8 cellular contexts compared by ENCODE assay signal in genomic region chr3:15858547-15859506, GRCh38.
A peak's percentile ranks its signal among the peaks of the same experiment; 100 is the strongest.
DNase-seq lines count a peak whose midpoint lies in the region; ATAC-seq and TF ChIP-seq lines count a peak whose summit lies in the region.

No MANE protein-coding gene starts in this region.

- H3K27me3 ChIP-seq in Peyer's patch, result no peaks in the 10 kb centered on the region
- H3K27me3 ChIP-seq in heart right ventricle, result no peaks in the 10 kb centered on the region
- no peaks in the 10 kb centered on the region for H3K27me3 ChIP-seq in psoas muscle (ENCODE audit: insufficient read depth in 3 of 3, low read length in 2 of 3)

- H3K9me3 ChIP-seq in Peyer's patch (no peaks in the 10 kb centered on the region), heart right ventricle (no peaks in the 10 kb centered on the region), psoas muscle (no peaks in the 10 kb centered on the region)

- peak overlapping the region; percentile 91 to 97 for H3K4me3 Mint-ChIP-seq in CD14-positive monocyte

- ATAC-seq in GM19043 (IDR thresholded peaks at IDR 0.05; ENCODE audit: low read depth, unreplicated experiment) (peak; percentile 60), HG03196 (IDR thresholded peaks at IDR 0.05; ENCODE audit: unreplicated experiment) (peak; percentile 66), heart right ventricle (peak in 6 of 8 donors; percentile 22 to 39 (median 30)), psoas muscle (peak; percentile 34 to 70 (median 59))

- peak overlapping the region in 2 of 7 donors; percentile 50 to 53 for H3K27ac Mint-ChIP-seq in CD14-positive monocyte

- no peaks in the 10 kb centered on the region for H3K36me3 ChIP-seq in Peyer's patch
- H3K36me3 ChIP-seq in heart right ventricle, result no peaks in the 10 kb centered on the region
- H3K36me3 ChIP-seq in psoas muscle (ENCODE audit: insufficient read depth in 1 of 2, low read depth in 1 of 2), result no peaks in the 10 kb centered on the region

- TF ChIP-seq CTCF in CD14-positive monocyte (IDR thresholded peaks at IDR 0.05) (no peak), Peyer's patch (IDR thresholded peaks at IDR 0.05) (peak in 4 of 6 experiments; percentile 24 to 54 (median 48)), heart right ventricle (IDR thresholded peaks at IDR 0.05) (no peak), psoas muscle (IDR thresholded peaks at IDR 0.05) (peak; percentile 14)

- H3K27ac ChIP-seq in Peyer's patch (peak overlapping the region; percentile 86 to 92 (median 90)), heart right ventricle (peak overlapping the region in 9 of 10 donors; percentile 64 to 84 (median 77)), psoas muscle (peak overlapping the region; percentile 91)

- H3K4me1 ChIP-seq in Peyer's patch (peaks cover 0 to 13% (median 0%) of the 10 kb centered on the region in 4 donors), heart right ventricle (peaks cover 0 to 24% (median 15%) of the 10 kb centered on the region in 9 donors), psoas muscle (peaks cover 30% of the 10 kb centered on the region)

- H3K4me3 ChIP-seq in Peyer's patch (peak overlapping the region; percentile 95 to 99 (median 97)), heart right ventricle (peak overlapping the region; percentile 73 to 99 (median 90)), psoas muscle (peak overlapping the region; percentile 98)

- WGBS in heart right ventricle, 2 donors, result 5 to 6% methylated on average over 57 to 70 of the region's 70 CpGs
- WGBS in psoas muscle, 3 donors, result 3 to 4% (median 4%) methylated on average over 50 to 70 of the region's 70 CpGs

- peaks cover 17 to 24% (median 19%) of the 10 kb centered on the region in 3 donors for H3K27me3 Mint-ChIP-seq in CD14-positive monocyte (ENCODE audit: low read depth in 3 of 3)

- DNase-seq in CD14-positive monocyte (ENCODE audit: low spot score), result peak; percentile 47
- DNase-seq in Peyer's patch, result peak; percentile 78 to 90 (median 84)
- peak; percentile 58 for DNase-seq in activated gamma-delta T cell treated with Interleukin-2 at 50 U/mL for 16 hours
- peak; percentile 10 to 36 for DNase-seq in heart right ventricle
- DNase-seq in psoas muscle, result peak; percentile 34 to 74
- DNase-seq in NCI-H226, result no peak

- peaks cover 16% of the 10 kb centered on the region for H3K4me1 Mint-ChIP-seq in CD14-positive monocyte

- TF ChIP-seq POLR2A in Peyer's patch (IDR thresholded peaks at IDR 0.05), result no peak

- H3K9me3 Mint-ChIP-seq in CD14-positive monocyte, result peaks cover 0 to 1% (median 0%) of the 10 kb centered on the region in 7 donors

- intact Hi-C loops in CD14-positive monocyte (cut with micrococcal nuclease), result no loop called here
- intact Hi-C loops in heart right ventricle (cut with DNase I), result loop anchor here in 2 of 10 donors (10.0 kb wide), 3 partner anchors 106 to 186 kb away; no protein-coding TSS in a partner anchor
- intact Hi-C loops in psoas muscle (cut with DNase I), result loop anchor here (5.0 to 10.0 kb wide), 3 partner anchors 37 to 108 kb away; no protein-coding TSS in a partner anchor

- H3K36me3 Mint-ChIP-seq in CD14-positive monocyte, result no peaks in the 10 kb centered on the region

Comparison
In these comparisons a context has a peak if more than half of its experiments do, and no peak if none do; other contexts are left out.
1. CTCF ChIP-seq: peak in Peyer's patch (4 of 6) and psoas muscle (single experiment); none in CD14-positive monocyte (single experiment) and heart right ventricle (0 of 9).
2. intact Hi-C loops: an anchor here in psoas muscle (5.0 to 10.0 kb wide); none called in CD14-positive monocyte.
3. Peak in every context shown above with its lines, with median percentiles within 50 percentile points of each other: ATAC-seq, H3K27ac ChIP-seq and H3K4me3 ChIP-seq.